ENCODE assay signal across 22 cellular contexts in genomic region chr2:190904644-190905043, GRCh38. TPM values are rescaled to one million over a fixed set of nuclear protein-coding genes. Genes with fewer than 3 reads are reported as not detected.
DNase-seq lines count a peak whose midpoint lies in the region; ATAC-seq, FAIRE-seq and TF ChIP-seq lines count a peak whose summit lies in the region.
"Had no signal": no experiment of that assay in that cellular context is flagged by ENCODE, and none has a peak within 500 bp of the region (broad histone marks: within the 10 kb centered on the region; RNA-seq: fewer than 3 reads in every experiment).

No MANE protein-coding gene starts in this region.

- H3K36me3 Mint-ChIP-seq in astrocyte (ENCODE audit: low read depth, unreplicated experiment) (peaks cover 9% of the 10 kb centered on the region), mesothelial cell of epicardium (peaks cover 14% of the 10 kb centered on the region)
- H3K36me3 Mint-ChIP-seq: natural killer cell had no signal

- intact Hi-C loops in mucosa of descending colon (cut with DNase I, micrococcal nuclease): no loop called here

- no peak for TF ChIP-seq CTCF in AG04449 (IDR thresholded peaks at IDR 0.05; ENCODE audit: insufficient read depth, low read length, missing control alignments)
- TF ChIP-seq CTCF in astrocyte (IDR thresholded peaks at IDR 0.05; ENCODE audit: insufficient read depth, low read depth, low read length): no peak
- TF ChIP-seq CTCF in mesothelial cell of epicardium (IDR thresholded peaks at IDR 0.05; ENCODE audit: unreplicated experiment): no peak
- TF ChIP-seq CTCF in mucosa of descending colon (IDR thresholded peaks at IDR 0.05): no peak

- H3K27me3 Mint-ChIP-seq in astrocyte (ENCODE audit: low read depth, unreplicated experiment) (no peaks in the 10 kb centered on the region), mesothelial cell of epicardium (ENCODE audit: low read depth) (no peaks in the 10 kb centered on the region)
- H3K27me3 Mint-ChIP-seq: activated naive CD8-positive, alpha-beta T cell treated with anti-CD3 and anti-CD28 coated beads, Interleukin-2, amount 10 ng/mL, durations not matched to agents 7 days and 5 days had no signal

- H3K9me3 ChIP-seq in astrocyte (ENCODE audit: insufficient read depth, low read depth, low read length): no peaks in the 10 kb centered on the region
- no peaks in the 10 kb centered on the region for H3K9me3 ChIP-seq in mucosa of descending colon
- H3K9me3 ChIP-seq: right lobe of liver had no signal

- peaks cover 13% of the 10 kb centered on the region for H3K4me1 ChIP-seq in astrocyte (ENCODE audit: insufficient read depth, low read length)
- no peaks in the 10 kb centered on the region for H3K4me1 ChIP-seq in mucosa of descending colon (ENCODE audit: low read depth)
- H3K4me1 ChIP-seq: parathyroid adenoma, right lobe of liver had no signal

- POLR2A ChIA-PET in AG04449 (lab: Yijun Ruan, JAX): no interaction called here

- H3K27ac ChIP-seq in astrocyte (ENCODE audit: low read depth, low read length): peak overlapping the region; percentile 43
- H3K27ac ChIP-seq: parathyroid adenoma, right lobe of liver had no signal

- no peak for ATAC-seq in mucosa of descending colon
- ATAC-seq: K562, right lobe of liver had no signal

- no peaks in the 10 kb centered on the region for H3K9me3 Mint-ChIP-seq in astrocyte (ENCODE audit: unreplicated experiment)
- H3K9me3 Mint-ChIP-seq in mesothelial cell of epicardium: no peaks in the 10 kb centered on the region
- H3K9me3 Mint-ChIP-seq: activated naive CD8-positive, alpha-beta T cell treated with anti-CD3 and anti-CD28 coated beads, Interleukin-2, amount 10 ng/mL, durations not matched to agents 7 days and 5 days; CD14-positive monocyte; natural killer cell had no signal

- H3K79me2 ChIP-seq in astrocyte (ENCODE audit: insufficient read depth, low read length): peaks cover 31% of the 10 kb centered on the region

- no peaks in the 10 kb centered on the region for H3K27me3 ChIP-seq in astrocyte (ENCODE audit: insufficient read depth, low read length)
- H3K27me3 ChIP-seq: right lobe of liver had no signal

- H3K36me3 ChIP-seq in astrocyte (ENCODE audit: insufficient read depth, low read length) (peaks cover 51% of the 10 kb centered on the region), mucosa of descending colon (ENCODE audit: low read depth) (no peaks in the 10 kb centered on the region)

- in situ Hi-C loops in KBM-7 (cut with MboI; ENCODE audit: low pct_unique_long_range_greater_than_20kb, low sequenced_read_pairs): no loop called here

- FAIRE-seq in astrocyte (lab: Jason Lieb, UNC): no peak
- FAIRE-seq: bronchial epithelial cell, K562 had no signal

- H3K9ac ChIP-seq in astrocyte (ENCODE audit: low read length): peak overlapping the region; percentile 9
- H3K9ac ChIP-seq: parathyroid adenoma had no signal

- H3K4me3 Mint-ChIP-seq in astrocyte (ENCODE audit: unreplicated experiment): no peak overlapping the region
- no peak overlapping the region for H3K4me3 Mint-ChIP-seq in mesothelial cell of epicardium
- H3K4me3 Mint-ChIP-seq: activated naive CD8-positive, alpha-beta T cell treated with anti-CD3 and anti-CD28 coated beads, Interleukin-2, amount 10 ng/mL, durations not matched to agents 7 days and 5 days; CD14-positive monocyte; natural killer cell had no signal

- no peak overlapping the region for H3K4me2 ChIP-seq in astrocyte (ENCODE audit: low read length)

- H3K4me1 Mint-ChIP-seq in astrocyte (ENCODE audit: low read depth, unreplicated experiment): peaks cover 13% of the 10 kb centered on the region
- peaks cover 22% of the 10 kb centered on the region for H3K4me1 Mint-ChIP-seq in mesothelial cell of epicardium
- H3K4me1 Mint-ChIP-seq: CD14-positive monocyte had no signal

- peak; percentile 69 for DNase-seq in AG04449 (ENCODE audit: low read depth, low spot score)
- peak; percentile 80 for DNase-seq in NCI-H226
- peak; percentile 73 for DNase-seq in astrocyte (ENCODE audit: low read depth)
- no peak for DNase-seq in mesothelial cell of epicardium (ENCODE audit: low spot score in 2 of 2, unreplicated experiment in 2 of 2)
- DNase-seq in stimulated activated CD4-positive, alpha-beta T cell treated with anti-CD3 and anti-CD28 coated beads, Interleukin-12 subunit alpha, Interleukin-12 subunit beta, amount 100 ng/mL, for 4 hours: no peak
- no peak for DNase-seq in mucosa of descending colon
- DNase-seq in KBM-7: no peak
- DNase-seq in pons (ENCODE audit: low spot score): no peak
- DNase-seq: activated naive CD8-positive, alpha-beta T cell treated with anti-CD3 and anti-CD28 coated beads, Interleukin-2, amount 10 ng/mL, durations not matched to agents 7 days and 5 days; cortex of kidney; H7; head of caudate nucleus; MM.1S; natural killer cell; NCI-H1436; NCI-H526; right lobe of liver; RPMI8226 had no signal

- H3K27ac Mint-ChIP-seq in astrocyte (ENCODE audit: unreplicated experiment) (no peak overlapping the region), mesothelial cell of epicardium (peak overlapping the region; percentile 90)
- H3K27ac Mint-ChIP-seq: activated naive CD8-positive, alpha-beta T cell treated with anti-CD3 and anti-CD28 coated beads, Interleukin-2, amount 10 ng/mL, durations not matched to agents 7 days and 5 days; CD14-positive monocyte had no signal

- CTCF ChIA-PET in AG04449 (lab: Yijun Ruan, JAX): no interaction called here

- no peaks in the 10 kb centered on the region for H4K20me1 ChIP-seq in astrocyte (ENCODE audit: insufficient read depth, low read length)

- no peak overlapping the region for H2AFZ ChIP-seq in astrocyte (ENCODE audit: low read depth, low read length)
- H2AFZ ChIP-seq: parathyroid adenoma had no signal

- H3K4me3 ChIP-seq in AG04449 (ENCODE audit: low read depth, low read length): no peak overlapping the region
- no peak overlapping the region for H3K4me3 ChIP-seq in astrocyte (ENCODE audit: insufficient read depth, low read depth, low read length)
- H3K4me3 ChIP-seq in mucosa of descending colon: no peak overlapping the region
- H3K4me3 ChIP-seq: K562, right lobe of liver had no signal

RNA-seq across cellular contexts. Expression of gene GLS, which starts 24.0 kb away (rescaled TPM):
- total RNA-seq in astrocyte (189 and 194 TPM in 2 replicates), mesothelial cell of epicardium (185 to 192 TPM (median 190 TPM) in 3 replicates), mucosa of descending colon (10 to 100 TPM; 49.8 to 91.9 (median 77.0) TPM)

Comparison
In these comparisons a context has a peak if more than half of its experiments do, and no peak if none do; other contexts are left out.
1. DNase-seq: peak in AG04449 (single experiment), NCI-H226 (single experiment) and astrocyte (single experiment); none in mesothelial cell of epicardium (0 of 2), stimulated activated CD4-positive, alpha-beta T cell treated with anti-CD3 and anti-CD28 coated beads, Interleukin-12 subunit alpha, Interleukin-12 subunit beta, amount 100 ng/mL, for 4 hours (single experiment), mucosa of descending colon (0 of 3), KBM-7 (single experiment) and pons (single experiment).